ENCODE assay signal across 18 cellular contexts in genomic region chr2:120514521-120514920, GRCh38.
"Had no signal": no experiment of that assay in that cellular context is flagged by ENCODE, and none has a peak within 500 bp of the region (broad histone marks: within the 10 kb centered on the region; RNA-seq: fewer than 3 reads in every experiment).

No MANE protein-coding gene starts in this region.

- H3K27me3 ChIP-seq: right atrium auricular region, tibial artery had no signal

- DNase-seq: activated CD8-positive, alpha-beta memory T cell treated with anti-CD3 and anti-CD28 coated beads for 24 hours; activated CD8-positive, alpha-beta memory T cell treated with anti-CD3 and anti-CD28 coated beads, Interleukin-2, amount 50 U/mL, for 4 hours; activated naive CD4-positive, alpha-beta T cell treated with Interleukin-2 at 50 U/mL for 16 hours; activated naive CD8-positive, alpha-beta T cell treated with anti-CD3 and anti-CD28 coated beads, Interleukin-2, amount 50 U/mL, for 24 hours; activated T-cell treated with anti-CD3 and anti-CD28 coated beads, Interleukin-2, amount 50 U/mL, for 24 hours; effector CD4-positive, alpha-beta T cell; foreskin fibroblast; naive thymus-derived CD4-positive, alpha-beta T cell; psoas muscle; stimulated activated CD4-positive, alpha-beta T cell treated with anti-CD3 and anti-CD28 coated beads, Interleukin-1b, Interleukin-23, amount 100 ng/mL, for 48 hours; stimulated activated naive CD8-positive, alpha-beta T cell treated with anti-CD3 and anti-CD28 coated beads, Interleukin-15, amount 100 ng/mL, for 72 hours; T-helper 1 cell; tibial artery; WERI-Rb-1 had no signal

- H3K27ac ChIP-seq: cardiac muscle cell, psoas muscle, right atrium auricular region, tibial artery, WERI-Rb-1 had no signal

- H3K4me3 ChIP-seq: cardiac muscle cell, psoas muscle, right atrium auricular region, tibial artery had no signal

- H3K4me1 Mint-ChIP-seq: activated naive CD8-positive, alpha-beta T cell treated with anti-CD3 and anti-CD28 coated beads, Interleukin-2, amount 50 U/mL, for 24 hours; activated T-helper 17 cell treated with anti-CD3 and anti-CD28 coated beads, Interleukin-2, amount 50 U/mL, for 72 hours; stimulated activated naive CD8-positive, alpha-beta T cell treated with anti-CD3 and anti-CD28 coated beads, Interleukin-15, amount 100 ng/mL, for 72 hours had no signal

- H3K9me3 ChIP-seq: psoas muscle, right atrium auricular region, tibial artery had no signal

- H3K4me3 Mint-ChIP-seq: activated naive CD8-positive, alpha-beta T cell treated with anti-CD3 and anti-CD28 coated beads, Interleukin-2, amount 50 U/mL, for 24 hours; activated T-cell treated with anti-CD3 and anti-CD28 coated beads, Interleukin-2, amount 50 U/mL, for 24 hours; activated T-helper 17 cell treated with anti-CD3 and anti-CD28 coated beads, Interleukin-2, amount 50 U/mL, for 72 hours; dendritic cell treated with granulocyte-macrophage colony-stimulating factor and Interleukin-4, amounts not matched to agents 40 ng/mL and 50 ng/mL, for 4 days; naive thymus-derived CD4-positive, alpha-beta T cell; stimulated activated naive CD8-positive, alpha-beta T cell treated with anti-CD3 and anti-CD28 coated beads, Interleukin-15, amount 100 ng/mL, for 72 hours had no signal

- H3K36me3 ChIP-seq: cardiac muscle cell, right atrium auricular region, tibial artery, WERI-Rb-1 had no signal

- H3K4me1 ChIP-seq: psoas muscle, right atrium auricular region had no signal

- H3K9me3 Mint-ChIP-seq: activated naive CD8-positive, alpha-beta T cell treated with anti-CD3 and anti-CD28 coated beads, Interleukin-2, amount 50 U/mL, for 24 hours; activated T-cell treated with anti-CD3 and anti-CD28 coated beads, Interleukin-2, amount 50 U/mL, for 24 hours; activated T-helper 17 cell treated with anti-CD3 and anti-CD28 coated beads, Interleukin-2, amount 50 U/mL, for 72 hours; dendritic cell treated with granulocyte-macrophage colony-stimulating factor and Interleukin-4, amounts not matched to agents 40 ng/mL and 50 ng/mL, for 4 days; naive thymus-derived CD4-positive, alpha-beta T cell; stimulated activated naive CD8-positive, alpha-beta T cell treated with anti-CD3 and anti-CD28 coated beads, Interleukin-15, amount 100 ng/mL, for 72 hours had no signal

- H3K27ac Mint-ChIP-seq: activated naive CD8-positive, alpha-beta T cell treated with anti-CD3 and anti-CD28 coated beads, Interleukin-2, amount 50 U/mL, for 24 hours; activated T-cell treated with anti-CD3 and anti-CD28 coated beads, Interleukin-2, amount 50 U/mL, for 24 hours; activated T-helper 17 cell treated with anti-CD3 and anti-CD28 coated beads, Interleukin-2, amount 50 U/mL, for 72 hours; dendritic cell treated with granulocyte-macrophage colony-stimulating factor and Interleukin-4, amounts not matched to agents 40 ng/mL and 50 ng/mL, for 4 days; naive thymus-derived CD4-positive, alpha-beta T cell had no signal
